ENCODE assay signal across 10 cellular contexts in genomic region chr19:47240561-47240960, GRCh38. TPM values are rescaled to one million over a fixed set of nuclear protein-coding genes. Genes with fewer than 3 reads are reported as not detected.
A peak's percentile ranks its signal among the peaks of the same experiment; 100 is the strongest.
DNase-seq lines count a peak whose midpoint lies in the region; ATAC-seq, FAIRE-seq and TF ChIP-seq lines count a peak whose summit lies in the region.
"Had no signal": no experiment of that assay in that cellular context is flagged by ENCODE, and none has a peak within 500 bp of the region (broad histone marks: within the 10 kb centered on the region; RNA-seq: fewer than 3 reads in every experiment).

No MANE protein-coding gene starts in this region.

- TF ChIP-seq POLR2A in A549 (IDR thresholded peaks at IDR 0.05; ENCODE audit: low read length) (no peak), ovary (IDR thresholded peaks at IDR 0.05) (no peak)

- POLR2A ChIA-PET in A549 (lab: Yijun Ruan, JAX) (interaction anchor here (1.0 to 2.6 kb wide), 2 partner anchors 8 to 15 kb away, joined by 3 to 19 read pairs; no protein-coding TSS in a partner anchor), HEK293T (lab: Yijun Ruan, JAX) (interaction anchor here (1.1 to 1.3 kb wide), 2 partner anchors 15 kb away, joined by 3 to 5 read pairs; partner anchors contain the start of gene CCDC9)

- peaks cover 12% of the 10 kb centered on the region for H3K4me1 Mint-ChIP-seq in astrocyte (ENCODE audit: low read depth, unreplicated experiment)
- peaks cover 6 to 33% (median 10%) of the 10 kb centered on the region in 3 donors for H3K4me1 Mint-ChIP-seq in naive B cell

- H3K4me2 ChIP-seq in A549 (peak overlapping the region; percentile 74), astrocyte (ENCODE audit: low read length) (peak overlapping the region; percentile 80)

- peaks cover 30% of the 10 kb centered on the region for H3K27me3 ChIP-seq in H7 (ENCODE audit: control insufficient read depth, insufficient read depth, low read length)
- H3K27me3 ChIP-seq in astrocyte (ENCODE audit: insufficient read depth, low read length): no peaks in the 10 kb centered on the region
- H3K27me3 ChIP-seq in ovary: no peaks in the 10 kb centered on the region

- WGBS in A549 (ENCODE audit: missing lambda C conversion rate): 90% methylated on average over 6 of the region's 6 CpGs
- WGBS in ovary, 3 donors: 60 to 76% (median 64%) methylated on average over 6 of the region's 6 CpGs

- H3K9me3 Mint-ChIP-seq in astrocyte (ENCODE audit: unreplicated experiment): no peaks in the 10 kb centered on the region
- peaks cover 0 to 4% (median 0%) of the 10 kb centered on the region in 7 donors for H3K9me3 Mint-ChIP-seq in naive B cell
- H3K9me3 Mint-ChIP-seq: activated T-helper 2 cell treated with anti-CD3 and anti-CD28 coated beads, Interferon-gamma antibody, Interleukin-2, Interleukin-4, amounts not matched to agents 10 μg/mL and 5 μg/mL and 100 μg/mL, durations not matched to agents 14 hours and 24 hours and 36 hours had no signal

- H3K27me3 Mint-ChIP-seq in astrocyte (ENCODE audit: low read depth, unreplicated experiment) (no peaks in the 10 kb centered on the region), naive B cell (peaks cover 12 to 34% (median 15%) of the 10 kb centered on the region in 3 donors)

- no peak for TF ChIP-seq RAD21 in A549 (conservative IDR thresholded peaks at IDR 0.05 in 1 of 2, IDR thresholded peaks at IDR 0.05 in 1 of 2)

- TF ChIP-seq EP300 in A549 (IDR thresholded peaks at IDR 0.05): no peak
- no peak for TF ChIP-seq EP300 in ovary (IDR thresholded peaks at IDR 0.05)

- H3K36me3 ChIP-seq in H7 (replicated peaks; ENCODE audit: control insufficient read depth, insufficient read depth, low read length) (no peaks in the 10 kb centered on the region), astrocyte (ENCODE audit: insufficient read depth, low read length) (no peaks in the 10 kb centered on the region), ovary (no peaks in the 10 kb centered on the region)
- H3K36me3 ChIP-seq: SJCRH30 had no signal

- H3K9ac ChIP-seq in astrocyte (ENCODE audit: low read length): peak overlapping the region; percentile 28

- DNase-seq in A549 (ENCODE audit: low read depth in 1 of 2, low spot score in 1 of 2): no peak
- DNase-seq in H7: no peak
- DNase-seq in astrocyte (ENCODE audit: low read depth): no peak
- no peak for DNase-seq in naive B cell
- no peak for DNase-seq in ovary
- no peak for DNase-seq in cortex of kidney (lab: John Stamatoyannopoulos, UW)
- no peak for DNase-seq in HEK293T (ENCODE audit: extremely low spot score)

- H3K9me3 ChIP-seq in A549: no peaks in the 10 kb centered on the region
- no peaks in the 10 kb centered on the region for H3K9me3 ChIP-seq in astrocyte (ENCODE audit: insufficient read depth, low read depth, low read length)
- H3K9me3 ChIP-seq in ovary: no peaks in the 10 kb centered on the region
- H3K9me3 ChIP-seq: SJCRH30 had no signal

- no peaks in the 10 kb centered on the region for H4K20me1 ChIP-seq in astrocyte (ENCODE audit: insufficient read depth, low read length)

- intact Hi-C loops in ovary (cut with DNase I): loop anchor here in 2 of 4 donors (10.0 kb wide), 2 partner anchors 46 to 96 kb away; no protein-coding TSS in a partner anchor

- no peak for TF ChIP-seq CTCF in A549 (IDR thresholded peaks at IDR 0.05)
- TF ChIP-seq CTCF in astrocyte (IDR thresholded peaks at IDR 0.05; ENCODE audit: insufficient read depth, low read depth, low read length): no peak
- no peak for TF ChIP-seq CTCF in ovary (IDR thresholded peaks at IDR 0.05)

- FAIRE-seq in A549 (lab: Jason Lieb, UNC): no peak
- no peak for FAIRE-seq in astrocyte (lab: Jason Lieb, UNC)

- H3K4me1 ChIP-seq in A549: peaks cover 33% of the 10 kb centered on the region
- H3K4me1 ChIP-seq in astrocyte (ENCODE audit: insufficient read depth, low read length): peaks cover 31% of the 10 kb centered on the region
- H3K4me1 ChIP-seq in ovary (ENCODE audit: insufficient read depth): peaks cover 6% of the 10 kb centered on the region
- H3K4me1 ChIP-seq: SJCRH30 had no signal

- CTCF ChIA-PET in A549 (lab: Yijun Ruan, JAX): interaction anchor here (0.5 to 7.4 kb wide), 4 partner anchors 11 to 356 kb away, joined by 3 to 41 read pairs (median 3); no protein-coding TSS in a partner anchor
- CTCF ChIA-PET in HEK293T (lab: Yijun Ruan, JAX): no interaction called here

- H3K4me3 ChIP-seq in A549: no peak overlapping the region; the same call in 2 of the 3 replicates
- H3K4me3 ChIP-seq in H7 (ENCODE audit: insufficient read depth, low read depth, low read length): peak overlapping the region; percentile 9; the same call in 1 of the 2 replicates
- H3K4me3 ChIP-seq in astrocyte (ENCODE audit: insufficient read depth, low read depth, low read length): no peak overlapping the region
- no peak overlapping the region for H3K4me3 ChIP-seq in ovary
- H3K4me3 ChIP-seq: SJCRH30 had no signal

- ATAC-seq in A549: no peak
- ATAC-seq in naive B cell (ENCODE audit: low read depth in 2 of 2): no peak
- ATAC-seq in HG03095 (IDR thresholded peaks at IDR 0.05; ENCODE audit: unreplicated experiment): no peak

- peak overlapping the region; percentile 57 to 84 for H3K27ac ChIP-seq in A549
- H3K27ac ChIP-seq in astrocyte (ENCODE audit: low read depth, low read length): no peak overlapping the region
- H3K27ac ChIP-seq in ovary: no peak overlapping the region
- H3K27ac ChIP-seq: SJCRH30 had no signal

- H3K79me2 ChIP-seq in astrocyte (ENCODE audit: insufficient read depth, low read length): no peaks in the 10 kb centered on the region

- no peak overlapping the region for H2AFZ ChIP-seq in astrocyte (ENCODE audit: low read depth, low read length)

- H3K36me3 Mint-ChIP-seq in astrocyte (ENCODE audit: low read depth, unreplicated experiment): peaks cover 1% of the 10 kb centered on the region
- H3K36me3 Mint-ChIP-seq in naive B cell: peaks cover 0 to 4% of the 10 kb centered on the region in 2 donors

- H3K27ac Mint-ChIP-seq in astrocyte (ENCODE audit: unreplicated experiment) (peak overlapping the region; percentile 11), naive B cell (peak overlapping the region in 2 of 6 donors; percentile 61 to 63)
- H3K27ac Mint-ChIP-seq: activated T-helper 2 cell treated with anti-CD3 and anti-CD28 coated beads, Interferon-gamma antibody, Interleukin-2, Interleukin-4, amounts not matched to agents 10 μg/mL and 5 μg/mL and 100 μg/mL, durations not matched to agents 14 hours and 24 hours and 36 hours had no signal

- H3K4me3 Mint-ChIP-seq in astrocyte (ENCODE audit: unreplicated experiment) (peak overlapping the region; percentile 58), naive B cell (peak overlapping the region in 5 of 8 donors; percentile 36 to 61 (median 57))

TF ChIP-seq in A549, 52 proteins besides CTCF, POLR2A, EP300 and RAD21:
- no peak for TF ChIP-seq NPAS2 (CRISPR knock-in tag; IDR thresholded peaks at IDR 0.05; ENCODE audit: borderline replicate concordance)
- TF ChIP-seq TP53 (CRISPR knock-in tag; IDR thresholded peaks at IDR 0.05): no peak

TF ChIP-seq in HEK293T, 16 proteins besides CTCF, POLR2A, EP300 and RAD21 (continues in another document):
- no peak for TF ChIP-seq FOXA1 (IDR thresholded peaks at IDR 0.05)
- no peak for TF ChIP-seq FOXM1 (IDR thresholded peaks at IDR 0.05; ENCODE audit: borderline replicate concordance)
- TF ChIP-seq HDGF (IDR thresholded peaks at IDR 0.05; ENCODE audit: borderline replicate concordance): no peak
- TF ChIP-seq, protein P1, sequence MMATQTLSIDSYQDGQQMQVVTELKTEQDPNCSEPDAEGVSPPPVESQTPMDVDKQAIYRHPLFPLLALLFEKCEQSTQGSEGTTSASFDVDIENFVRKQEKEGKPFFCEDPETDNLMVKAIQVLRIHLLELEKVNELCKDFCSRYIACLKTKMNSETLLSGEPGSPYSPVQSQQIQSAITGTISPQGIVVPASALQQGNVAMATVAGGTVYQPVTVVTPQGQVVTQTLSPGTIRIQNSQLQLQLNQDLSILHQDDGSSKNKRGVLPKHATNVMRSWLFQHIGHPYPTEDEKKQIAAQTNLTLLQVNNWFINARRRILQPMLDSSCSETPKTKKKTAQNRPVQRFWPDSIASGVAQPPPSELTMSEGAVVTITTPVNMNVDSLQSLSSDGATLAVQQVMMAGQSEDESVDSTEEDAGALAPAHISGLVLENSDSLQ (IDR thresholded peaks at IDR 0.05): no peak
- no peak for TF ChIP-seq LEF1 (IDR thresholded peaks at IDR 0.05; ENCODE audit: borderline replicate concordance)

RNA-seq across cellular contexts. Expression of gene BBC3, which starts 9.6 kb away (rescaled TPM):
- polyA plus RNA-seq in A549 (2011; rRNA removed) (3.6 and 6.0 TPM in 2 replicates), A549 (2017; fragmentation: RNase III; extraction: RNeasy Plus Mini Kit Qiagen cat#74134 plus additional on column Dnase treatment) (8.9 to 9.4 TPM (median 8.9 TPM) in 3 replicates), naive B cell (ENCODE audit: low read depth in 6 of 6) (1 to 10 TPM in 2 of 6 donors, under 1 TPM in 4; 0.32 to 1.4 (median 0.70) TPM), ovary (1 to 10 TPM in 1 of 2 donors, under 1 TPM in 1; 0.23 to 4.5 TPM)
- polyA plus RNA-seq in A549 (2012; cell fraction: cytosol; rRNA removed): 8.9 and 15.7 TPM in 2 replicates
- 21.8 and 21.9 TPM in 2 replicates for polyA plus RNA-seq in A549 (2012; cell fraction: nucleus; rRNA removed)
- 3.2 and 5.3 TPM in 2 replicates for polyA minus RNA-seq in A549 (2011; rRNA and poly(A)+ RNA removed)
- total RNA-seq in H7 (2014; rRNA removed; shearing (Covaris generic)): 13.4 and 20.7 TPM in 2 replicates
- total RNA-seq in astrocyte (43.5 and 54.6 TPM in 2 replicates), ovary (10 to 100 TPM in 1 of 7 donors, 1 to 10 TPM in 6; 5.4 to 13.2 (median 6.6) TPM)

RNA-seq across cellular contexts. Expression of gene CCDC9, which starts 15.8 kb away (rescaled TPM):
- polyA plus RNA-seq in A549 (2011; rRNA removed): 6.5 and 9.4 TPM in 2 replicates
- 8.2 and 9.1 TPM in 2 replicates for polyA plus RNA-seq in A549 (2012; cell fraction: cytosol; rRNA removed)
- 20.7 and 30.6 TPM in 2 replicates for polyA plus RNA-seq in A549 (2012; cell fraction: nucleus; rRNA removed)
- polyA plus RNA-seq in A549 (2017; fragmentation: RNase III; extraction: RNeasy Plus Mini Kit Qiagen cat#74134 plus additional on column Dnase treatment): 22.2 to 25.7 TPM (median 24.6 TPM) in 3 replicates
- polyA minus RNA-seq in A549 (2011; rRNA and poly(A)+ RNA removed): 1.7 and 6.1 TPM in 2 replicates
- 10.9 and 14.0 TPM in 2 replicates for total RNA-seq in H7 (2014; rRNA removed; shearing (Covaris generic))
- 44.6 and 45.5 TPM in 2 replicates for total RNA-seq in astrocyte
- polyA plus RNA-seq in naive B cell (ENCODE audit: low read depth in 6 of 6): 10 to 100 TPM in 2 of 6 donors, 1 to 10 TPM in 4; 7.8 to 13.2 (median 8.8) TPM
- total RNA-seq in ovary: 10 to 100 TPM; 17.5 to 65.7 (median 37.0) TPM
- polyA plus RNA-seq in ovary: 10 to 100 TPM; 14.8 to 40.4 TPM

RNA-seq across cellular contexts. Expression of gene INAFM1, which starts 34.1 kb away (rescaled TPM):
- polyA plus RNA-seq in A549 (2011; rRNA removed): 1.5 and 1.6 TPM in 2 replicates
- 4.2 and 5.9 TPM in 2 replicates for polyA plus RNA-seq in A549 (2012; cell fraction: cytosol; rRNA removed)
- polyA plus RNA-seq in A549 (2012; cell fraction: nucleus; rRNA removed): 19.1 and 20.8 TPM in 2 replicates
- 4.6 to 5.7 TPM (median 5.5 TPM) in 3 replicates for polyA plus RNA-seq in A549 (2017; fragmentation: RNase III; extraction: RNeasy Plus Mini Kit Qiagen cat#74134 plus additional on column Dnase treatment)
- polyA minus RNA-seq in A549 (2011; rRNA and poly(A)+ RNA removed): 0.21 and 2.1 TPM in 2 replicates
- 2.0 and 2.9 TPM in 2 replicates for total RNA-seq in H7 (2014; rRNA removed; shearing (Covaris generic))
- 23.6 and 25.7 TPM in 2 replicates for total RNA-seq in astrocyte
- 1 to 10 TPM; 3.9 to 7.7 (median 5.6) TPM for polyA plus RNA-seq in naive B cell (ENCODE audit: low read depth in 6 of 6)
- total RNA-seq in ovary: 10 to 100 TPM in 6 of 7 donors, 1 to 10 TPM in 1; 9.7 to 53.3 (median 31.0) TPM
- 10 to 100 TPM in 1 of 2 donors, under 1 TPM in 1; 0.73 to 15.2 TPM for polyA plus RNA-seq in ovary

Comparison
In these comparisons a context has a peak if more than half of its experiments do, and no peak if none do; other contexts are left out.
1. H3K27ac ChIP-seq: peak in A549 (2 of 2); none in astrocyte (single experiment) and ovary (0 of 2).